1 cellular context compared by ENCODE assay signal in genomic region chr1:50959913-50960844, GRCh38.
TF ChIP-seq lines count a peak whose summit lies in the region.

FAF1 (minus strand) TSS chr1:50960267; CDS start chr1:50959811, 456 bp downstream.

TF ChIP-seq in HepG2, 621 proteins besides CTCF, POLR2A, EP300 and RAD21 (continued from another document):
- TF ChIP-seq ZBED4 (CRISPR knock-in tag; IDR thresholded peaks at IDR 0.05; ENCODE audit: borderline replicate concordance) (peak; percentile 53; the same call in 1 of the 2 replicates), ZKSCAN1 (IDR thresholded peaks at IDR 0.05; ENCODE audit: low read length) (no peak), MLX (CRISPR knock-in tag; IDR thresholded peaks at IDR 0.05) (peak; percentile 70; the same call in 1 of the 2 replicates), HNRNPUL1 (IDR thresholded peaks at IDR 0.05; ENCODE audit: low read depth, low read length) (peak; percentile 56; the same call in 1 of the 2 replicates), HBP1 (CRISPR knock-in tag; IDR thresholded peaks at IDR 0.05; ENCODE audit: low read depth) (peak; percentile 51; the same call in 1 of the 2 replicates), ZNF607 (CRISPR knock-in tag; IDR thresholded peaks at IDR 0.05; ENCODE audit: borderline replicate concordance) (no peak), ATRX (CRISPR knock-in tag; IDR thresholded peaks at IDR 0.05; ENCODE audit: borderline replicate concordance) (no peak), HOMEZ (CRISPR knock-in tag; IDR thresholded peaks at IDR 0.05; ENCODE audit: low read depth) (peak; percentile 53; the same call in 1 of the 2 replicates), IKZF4 (CRISPR knock-in tag; IDR thresholded peaks at IDR 0.05; ENCODE audit: borderline replicate concordance, low read depth, not compliant biosample characterization) (no peak), KDM5A (IDR thresholded peaks at IDR 0.05; ENCODE audit: borderline replicate concordance, low read length) (peak; percentile 79), SMC3 (IDR thresholded peaks at IDR 0.05; ENCODE audit: low read length) (no peak), NAIF1 (CRISPR knock-in tag; IDR thresholded peaks at IDR 0.05; ENCODE audit: borderline replicate concordance) (peak; percentile 57), NCOA2 (CRISPR knock-in tag; IDR thresholded peaks at IDR 0.05) (peak; percentile 61), U2AF1 (optimal IDR thresholded peaks at IDR 0.05; ENCODE audit: low read depth, low read length) (no peak), HINFP (CRISPR knock-in tag; IDR thresholded peaks at IDR 0.05; ENCODE audit: low read depth) (no peak), SMAD3 (CRISPR knock-in tag; IDR thresholded peaks at IDR 0.05) (peak; percentile 78; the same call in 1 of the 2 replicates), KDM2A (CRISPR knock-in tag; IDR thresholded peaks at IDR 0.05; ENCODE audit: borderline replicate concordance, low read depth) (peak; percentile 96), ZNF101 (CRISPR knock-in tag; IDR thresholded peaks at IDR 0.05; ENCODE audit: borderline replicate concordance, low read depth) (no peak), BCL6 (CRISPR knock-in tag; IDR thresholded peaks at IDR 0.05) (peak; percentile 37; the same call in 1 of the 2 replicates), EED (CRISPR knock-in tag; IDR thresholded peaks at IDR 0.05) (no peak), CHD2 (IDR thresholded peaks at IDR 0.05; ENCODE audit: low read depth, low read length) (no peak), HCFC1 (IDR thresholded peaks at IDR 0.05; ENCODE audit: low read depth, low read length) (peak; percentile 78), GABPA (IDR thresholded peaks at IDR 0.05; ENCODE audit: low read depth, low read length) (peak; percentile 60), GABPA (CRISPR knock-in tag; IDR thresholded peaks at IDR 0.05; ENCODE audit: low read depth) (peak; percentile 69), ARID2 (CRISPR knock-in tag; IDR thresholded peaks at IDR 0.05; ENCODE audit: borderline replicate concordance) (peak; percentile 51), SRSF1 (optimal IDR thresholded peaks at IDR 0.05; ENCODE audit: low read depth, low read length) (no peak), MAZ (IDR thresholded peaks at IDR 0.05; ENCODE audit: borderline replicate concordance, low read depth, low read length) (peak; percentile 83), MAZ (CRISPR knock-in tag; IDR thresholded peaks at IDR 0.05; ENCODE audit: low read depth) (peak; percentile 61), ZFP37 (CRISPR knock-in tag; IDR thresholded peaks at IDR 0.05; ENCODE audit: borderline replicate concordance) (no peak), ZNF775 (CRISPR knock-in tag; IDR thresholded peaks at IDR 0.05; ENCODE audit: borderline replicate concordance) (no peak), ZNF879 (CRISPR knock-in tag; IDR thresholded peaks at IDR 0.05) (no peak; the same call in 1 of the 2 replicates), ZBTB25 (CRISPR knock-in tag; IDR thresholded peaks at IDR 0.05) (peak; percentile 99), SOX5 (CRISPR knock-in tag; IDR thresholded peaks at IDR 0.05; ENCODE audit: borderline replicate concordance) (peak; percentile 36; the same call in 1 of the 2 replicates), ZNF567 (CRISPR knock-in tag; IDR thresholded peaks at IDR 0.05; ENCODE audit: borderline replicate concordance) (0 out of 2 replicates have a peak, but pooled peaks have one; percentile 71), SNAPC4 (CRISPR knock-in tag; IDR thresholded peaks at IDR 0.05) (no peak), GZF1 (CRISPR knock-in tag; IDR thresholded peaks at IDR 0.05) (no peak), ZNF496 (CRISPR knock-in tag; IDR thresholded peaks at IDR 0.05; ENCODE audit: insufficient replicate concordance) (no peak), ZSCAN25 (CRISPR knock-in tag; IDR thresholded peaks at IDR 0.05) (peak; percentile 44; the same call in 1 of the 2 replicates), MXD1 (CRISPR knock-in tag; IDR thresholded peaks at IDR 0.05) (peak; percentile 93), RFX3 (CRISPR knock-in tag; IDR thresholded peaks at IDR 0.05) (no peak), NR2C2 (CRISPR knock-in tag; IDR thresholded peaks at IDR 0.05; ENCODE audit: borderline replicate concordance) (peak; percentile 86), ZNF784 (CRISPR knock-in tag; IDR thresholded peaks at IDR 0.05; ENCODE audit: borderline replicate concordance) (peak; percentile 68; the same call in 1 of the 2 replicates), SIN3B (IDR thresholded peaks at IDR 0.05; ENCODE audit: low read length) (peak; percentile 85)
TF ChIP-seq in HepG2: peak in this region for 288.
